33 cellular contexts compared by ENCODE assay signal in the genomic region with DNA sequence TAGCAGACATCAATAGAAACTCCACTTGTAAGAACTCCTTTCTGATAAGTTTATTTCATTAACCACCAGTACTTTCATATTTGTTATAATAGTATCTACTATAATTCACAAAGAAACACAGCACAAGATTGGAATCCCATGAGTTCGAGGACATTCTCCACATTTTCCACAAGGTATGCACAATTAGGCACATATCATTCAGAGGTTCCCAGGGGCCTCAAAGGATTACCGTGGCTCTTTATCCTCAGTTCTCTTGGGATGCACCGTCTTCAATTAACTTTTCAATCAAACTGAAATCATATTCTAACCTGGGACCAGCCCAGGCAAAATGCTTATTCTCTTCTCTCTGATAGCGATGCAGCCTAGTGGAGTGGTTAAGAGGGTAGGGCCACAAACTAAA.
"Had no signal": no experiment of that assay in that cellular context is flagged by ENCODE, and none has a peak within 500 bp of the region (broad histone marks: within the 10 kb centered on the region; RNA-seq: fewer than 3 reads in every experiment).

No MANE protein-coding gene starts in this region.

- H3K27ac ChIP-seq: SJCRH30 had no signal

- H3K4me1 Mint-ChIP-seq: activated CD4-positive, alpha-beta memory T cell treated with anti-CD3 and anti-CD28 coated beads, Interleukin-2, amount 10 ng/mL, durations not matched to agents 7 days and 5 days; activated CD8-positive, alpha-beta memory T cell treated with anti-CD3 and anti-CD28 coated beads, Interleukin-2, amount 10 ng/mL, durations not matched to agents 7 days and 5 days; activated naive CD4-positive, alpha-beta T cell treated with anti-CD3 and anti-CD28 coated beads, Interleukin-2, amount 10 ng/mL, durations not matched to agents 7 days and 5 days had no signal

- H3K4me3 ChIP-seq: MG63, SJCRH30, SK-N-MC had no signal

- H3K9me3 ChIP-seq: MG63 had no signal

- H3K9me3 Mint-ChIP-seq: activated B cell treated with CpG ODN at 0.5 μM for 24 hours; activated CD4-positive, alpha-beta memory T cell treated with anti-CD3 and anti-CD28 coated beads, Interleukin-2, amount 10 ng/mL, durations not matched to agents 7 days and 5 days; activated naive CD4-positive, alpha-beta T cell treated with anti-CD3 and anti-CD28 coated beads, Interleukin-2, amount 10 ng/mL, durations not matched to agents 7 days and 5 days; activated naive CD8-positive, alpha-beta T cell treated with anti-CD3 and anti-CD28 coated beads, Interleukin-2, amount 50 U/mL, for 24 hours; T-helper 1 cell treated with Interleukin-12 subunit alpha and Interleukin-12 subunit beta and Interleukin-4 antibody, amounts not matched to agents 30 μg/mL and 1 μg/mL, for 36 hours; T-helper 2 cell treated with Interferon-gamma antibody and Interleukin-4, amounts not matched to agents 5 μg/mL and 100 μg/mL, for 36 hours had no signal

- H3K27me3 Mint-ChIP-seq: activated CD8-positive, alpha-beta memory T cell treated with anti-CD3 and anti-CD28 coated beads, Interleukin-2, amount 10 ng/mL, durations not matched to agents 7 days and 5 days; activated naive CD4-positive, alpha-beta T cell treated with anti-CD3 and anti-CD28 coated beads, Interleukin-2, amount 10 ng/mL, durations not matched to agents 7 days and 5 days had no signal

- H3K36me3 Mint-ChIP-seq: activated CD8-positive, alpha-beta memory T cell treated with anti-CD3 and anti-CD28 coated beads, Interleukin-2, amount 10 ng/mL, durations not matched to agents 7 days and 5 days; activated naive CD4-positive, alpha-beta T cell treated with anti-CD3 and anti-CD28 coated beads, Interleukin-2, amount 10 ng/mL, durations not matched to agents 7 days and 5 days; brain had no signal

- H3K27ac Mint-ChIP-seq: activated B cell treated with CpG ODN at 0.5 μM for 24 hours; activated CD4-positive, alpha-beta memory T cell treated with anti-CD3 and anti-CD28 coated beads, Interleukin-2, amount 10 ng/mL, durations not matched to agents 7 days and 5 days; activated CD8-positive, alpha-beta memory T cell treated with anti-CD3 and anti-CD28 coated beads, Interleukin-2, amount 10 ng/mL, durations not matched to agents 7 days and 5 days; activated naive CD4-positive, alpha-beta T cell treated with anti-CD3 and anti-CD28 coated beads, Interleukin-2, amount 10 ng/mL, durations not matched to agents 7 days and 5 days; activated naive CD8-positive, alpha-beta T cell; activated naive CD8-positive, alpha-beta T cell treated with anti-CD3 and anti-CD28 coated beads, Interleukin-2, amount 50 U/mL, for 24 hours; T-helper 1 cell treated with Interleukin-12 subunit alpha and Interleukin-12 subunit beta and Interleukin-4 antibody, amounts not matched to agents 30 μg/mL and 1 μg/mL, for 36 hours; T-helper 2 cell treated with Interferon-gamma antibody and Interleukin-4, amounts not matched to agents 5 μg/mL and 100 μg/mL, for 36 hours had no signal

- DNase-seq: activated B cell treated with CpG ODN at 0.5 μM for 24 hours; activated CD4-positive, alpha-beta memory T cell treated with anti-CD3 and anti-CD28 coated beads, Interleukin-2, amount 10 ng/mL, durations not matched to agents 7 days and 5 days; activated CD4-positive, alpha-beta T cell treated with anti-CD3 and anti-CD28 coated beads for 4 hours; activated CD4-positive, CD25-positive, alpha-beta regulatory T cell treated with anti-CD3 and anti-CD28 coated beads, Interleukin-2, amount 50 U/mL, for 72 hours; activated CD8-positive, alpha-beta memory T cell treated with anti-CD3 and anti-CD28 coated beads for 24 hours; activated CD8-positive, alpha-beta memory T cell treated with anti-CD3 and anti-CD28 coated beads, Interleukin-2, amount 10 ng/mL, durations not matched to agents 7 days and 5 days; activated CD8-positive, alpha-beta memory T cell treated with anti-CD3 and anti-CD28 coated beads, Interleukin-2, amount 50 U/mL, for 48 hours; activated effector memory CD4-positive, alpha-beta T cell treated with Interleukin-2 at 50 U/mL for 16 hours; activated naive CD4-positive, alpha-beta T cell treated with anti-CD3 and anti-CD28 coated beads, Interleukin-2, amount 10 ng/mL, durations not matched to agents 7 days and 5 days; activated naive CD8-positive, alpha-beta T cell treated with anti-CD3 and anti-CD28 coated beads, Interleukin-2, amount 50 U/mL, for 24 hours; activated T-cell treated with anti-CD3 and anti-CD28 coated beads, Interleukin-2, amount 50 U/mL, for 48 hours; anterior cingulate cortex; Kasumi-1; KG1; MG63; NCI-H1048; NCI-H1105 treated with DMSO at 0.1 percent for 48 hours; NCI-H1436; NCI-H1694; NCI-H1930; NCI-H2171 treated with DMSO at 0.1 percent for 48 hours; NCI-H2227 treated with DMSO at 0.1 percent for 48 hours; NCI-H446; NCI-H510A treated with DMSO at 0.1 percent for 48 hours; NCI-H526 treated with DMSO at 0.1 percent for 48 hours; NCI-H774; SHP77; SJCRH30 had no signal

- H3K4me1 ChIP-seq: SJCRH30 had no signal

- H3K4me3 Mint-ChIP-seq: activated B cell treated with CpG ODN at 0.5 μM for 24 hours; activated CD4-positive, alpha-beta memory T cell treated with anti-CD3 and anti-CD28 coated beads, Interleukin-2, amount 10 ng/mL, durations not matched to agents 7 days and 5 days; activated CD8-positive, alpha-beta memory T cell treated with anti-CD3 and anti-CD28 coated beads, Interleukin-2, amount 10 ng/mL, durations not matched to agents 7 days and 5 days; activated naive CD4-positive, alpha-beta T cell treated with anti-CD3 and anti-CD28 coated beads, Interleukin-2, amount 10 ng/mL, durations not matched to agents 7 days and 5 days; activated naive CD8-positive, alpha-beta T cell; activated naive CD8-positive, alpha-beta T cell treated with anti-CD3 and anti-CD28 coated beads, Interleukin-2, amount 50 U/mL, for 24 hours; T-helper 1 cell treated with Interleukin-12 subunit alpha and Interleukin-12 subunit beta and Interleukin-4 antibody, amounts not matched to agents 30 μg/mL and 1 μg/mL, for 36 hours; T-helper 2 cell treated with Interferon-gamma antibody and Interleukin-4, amounts not matched to agents 5 μg/mL and 100 μg/mL, for 36 hours had no signal

- H3K27me3 ChIP-seq: MG63 had no signal

- H3K36me3 ChIP-seq: MG63, SJCRH30 had no signal
